36 cellular contexts compared by ENCODE assay signal in genomic region chr13:102586615-102587014, GRCh38.
"Had no signal": no experiment of that assay in that cellular context is flagged by ENCODE, and none has a peak within 500 bp of the region (broad histone marks: within the 10 kb centered on the region; RNA-seq: fewer than 3 reads in every experiment).

No MANE protein-coding gene starts in this region.

- H3K4me1 ChIP-seq: Peyer's patch had no signal

- H3K9me3 ChIP-seq: Peyer's patch had no signal

- DNase-seq: activated CD4-positive, alpha-beta memory T cell treated with anti-CD3 and anti-CD28 coated beads, Interleukin-2, amount 10 ng/mL, durations not matched to agents 7 days and 5 days; activated CD4-positive, alpha-beta T cell treated with anti-CD3 and anti-CD28 coated beads for 1 hour; activated CD4-positive, alpha-beta T cell treated with anti-CD3 and anti-CD28 coated beads for 48 hours; activated CD4-positive, CD25-positive, alpha-beta regulatory T cell; activated CD8-positive, alpha-beta memory T cell treated with anti-CD3 and anti-CD28 coated beads for 24 hours; activated effector memory CD4-positive, alpha-beta T cell treated with anti-CD3 and anti-CD28 coated beads, Interleukin-2, amount 50 U/mL, for 16 hours; activated naive CD4-positive, alpha-beta T cell; activated naive CD4-positive, alpha-beta T cell treated with anti-CD3 and anti-CD28 coated beads, Interleukin-2, amount 50 U/mL, for 16 hours; activated naive CD8-positive, alpha-beta T cell treated with anti-CD3 and anti-CD28 coated beads for 36 hours; activated T-cell treated with anti-CD3 and anti-CD28 coated beads, Interleukin-2, amount 50 U/mL, for 1 hour; activated T-cell treated with anti-CD3 and anti-CD28 coated beads, Interleukin-2, amount 50 U/mL, for 72 hours; amniotic stem cell; aorta; caudate nucleus; cerebellar nuclear complex; Karpas-422; NCI-H1048; NCI-H1105 treated with DMSO at 0.1 percent for 48 hours; NCI-H1436; NCI-H1694; NCI-H1930; NCI-H2081 treated with DMSO at 0.1 percent for 48 hours; NCI-H2171; NCI-H510A; NCI-H526; NCI-H82; NK-92 treated with Interleukin-12 subunit alpha and Interleukin-12 subunit beta, amount 100 ng/mL, for 24 hours; PC-3; Peyer's patch; Right ventricle myocardium superior; RPMI8226; T1000; WERI-Rb-1 had no signal

- ATAC-seq: activated T-cell treated with anti-CD3 and anti-CD28 coated beads, Interleukin-2, amount 50 U/mL, for 72 hours; activated T-helper 17 cell treated with anti-CD3 and anti-CD28 coated beads, Interleukin-2, amount 50 U/mL, for 72 hours; K562; PC-3 had no signal

- H3K36me3 ChIP-seq: Peyer's patch, WERI-Rb-1 had no signal

- FAIRE-seq: K562 had no signal

- H3K4me3 ChIP-seq: K562, Peyer's patch, SK-N-MC had no signal

- H3K27me3 ChIP-seq: Peyer's patch had no signal

- H3K27ac ChIP-seq: Peyer's patch, SK-N-MC, WERI-Rb-1 had no signal
